Comparison of ENCODE assay signal across 16 cellular contexts in the genomic region with DNA sequence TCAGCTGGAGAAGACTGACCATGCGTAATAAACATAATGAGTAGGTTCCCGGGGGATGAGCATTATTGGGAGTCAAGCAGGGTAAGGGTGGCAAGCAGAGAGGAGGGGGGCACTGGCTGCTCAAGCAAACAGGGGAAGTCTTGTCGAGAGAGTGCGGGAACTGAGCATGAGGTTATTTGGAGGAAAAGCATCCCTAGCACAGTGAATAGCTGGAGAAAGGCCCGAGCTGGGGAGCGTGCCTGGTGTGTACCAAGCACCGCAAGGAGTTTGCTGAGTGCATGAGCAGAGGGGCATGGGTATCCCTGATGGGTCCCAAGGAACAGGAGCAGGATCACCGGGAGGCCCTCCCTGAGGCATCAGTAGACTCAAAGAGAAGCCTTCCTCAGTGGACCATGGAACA. TPM values are rescaled to one million over a fixed set of nuclear protein-coding genes. Genes with fewer than 3 reads are reported as not detected.
A peak's percentile ranks its signal among the peaks of the same experiment; 100 is the strongest.
DNase-seq lines count a peak whose midpoint lies in the region; ATAC-seq lines count a peak whose summit lies in the region.
"Had no signal": no experiment of that assay in that cellular context is flagged by ENCODE, and none has a peak within 500 bp of the region (broad histone marks: within the 10 kb centered on the region; RNA-seq: fewer than 3 reads in every experiment).

No MANE protein-coding gene starts in this region.

- H2AFZ ChIP-seq in trophoblast cell (ENCODE audit: insufficient read depth, low read length, poor library complexity), result no peak overlapping the region

- no peak overlapping the region for H4K91ac ChIP-seq in trophoblast cell (ENCODE audit: low read depth, low read length)

- no peak overlapping the region for H3K9ac ChIP-seq in trophoblast cell (ENCODE audit: low read length)

- no peaks in the 10 kb centered on the region for H3K27me3 ChIP-seq in effector memory CD4-positive, alpha-beta T cell (replicated peaks; ENCODE audit: control insufficient read depth, insufficient read depth, low read length, poor library complexity, severe bottlenecking)
- no peaks in the 10 kb centered on the region for H3K27me3 ChIP-seq in trophoblast cell (ENCODE audit: insufficient read depth, low read length)

- no peak overlapping the region for H4K12ac ChIP-seq in trophoblast cell (ENCODE audit: low read depth, low read length)

- H3K4ac ChIP-seq in trophoblast cell (ENCODE audit: low read depth, low read length), result peak overlapping the region; percentile 2

- no peak overlapping the region for H3K18ac ChIP-seq in trophoblast cell (ENCODE audit: low read length)

- no peaks in the 10 kb centered on the region for H3K9me3 Mint-ChIP-seq in T-helper 1 cell treated with Interleukin-12 subunit alpha and Interleukin-12 subunit beta and Interleukin-4 antibody, amounts not matched to agents 30 μg/mL and 1 μg/mL, for 36 hours
- H3K9me3 Mint-ChIP-seq: H9 had no signal

- peaks cover 4% of the 10 kb centered on the region for H3K36me3 ChIP-seq in effector memory CD4-positive, alpha-beta T cell (ENCODE audit: control insufficient read depth, insufficient read depth, low read length)
- no peaks in the 10 kb centered on the region for H3K36me3 ChIP-seq in trophoblast cell (ENCODE audit: control insufficient read depth in 1 of 2, insufficient read depth in 2 of 2, low read length in 2 of 2)

- peak overlapping the region; percentile 26 for H3K27ac Mint-ChIP-seq in T-helper 1 cell treated with Interleukin-12 subunit alpha and Interleukin-12 subunit beta and Interleukin-4 antibody, amounts not matched to agents 30 μg/mL and 1 μg/mL, for 36 hours
- H3K27ac Mint-ChIP-seq: H9 had no signal

- H3K9me3 ChIP-seq in effector memory CD4-positive, alpha-beta T cell (ENCODE audit: control insufficient read depth, low read length), result no peaks in the 10 kb centered on the region
- no peaks in the 10 kb centered on the region for H3K9me3 ChIP-seq in trophoblast cell (ENCODE audit: insufficient read depth, low read depth, low read length)

- H2BK5ac ChIP-seq in trophoblast cell (ENCODE audit: low read depth, low read length, poor library complexity), result no peak overlapping the region

- no CpG with 5 or more reads among the region's 8 CpGs for WGBS in trophoblast cell (ENCODE audit: extremely low coverage, insufficient coverage, insufficient read length)

- ATAC-seq in HG02588 (IDR thresholded peaks at IDR 0.05; ENCODE audit: unreplicated experiment), result no peak

- peaks cover 2% of the 10 kb centered on the region for H3K79me1 ChIP-seq in trophoblast cell (ENCODE audit: low read length)

- H3K14ac ChIP-seq in trophoblast cell (ENCODE audit: low read length), result no peak overlapping the region

- H3K4me2 ChIP-seq in trophoblast cell (ENCODE audit: low read length), result no peak overlapping the region

- no peak overlapping the region for H3K4me3 Mint-ChIP-seq in T-helper 1 cell treated with Interleukin-12 subunit alpha and Interleukin-12 subunit beta and Interleukin-4 antibody, amounts not matched to agents 30 μg/mL and 1 μg/mL, for 36 hours
- H3K4me3 Mint-ChIP-seq: H9 had no signal

- H3K4me1 ChIP-seq in effector memory CD4-positive, alpha-beta T cell (ENCODE audit: control insufficient read depth, insufficient read depth, low read length, poor library complexity, severe bottlenecking), result peaks cover 88% of the 10 kb centered on the region
- H3K4me1 ChIP-seq in trophoblast cell (ENCODE audit: control insufficient read depth in 1 of 2, insufficient read depth in 2 of 2, low read length in 2 of 2), result peaks cover 10 to 13% of the 10 kb centered on the region in 2 experiments

- H3K27ac ChIP-seq in effector memory CD4-positive, alpha-beta T cell (ENCODE audit: insufficient read depth, low read length, poor library complexity, severe bottlenecking), result peak overlapping the region; percentile 33
- H3K27ac ChIP-seq in trophoblast cell (ENCODE audit: low read depth, low read length), result no peak overlapping the region

- H2BK120ac ChIP-seq in trophoblast cell (ENCODE audit: insufficient read depth, low read length, poor library complexity), result peak overlapping the region; percentile 41

- peaks cover 8% of the 10 kb centered on the region for H3K36me3 Mint-ChIP-seq in T-helper 1 cell treated with Interleukin-12 subunit alpha and Interleukin-12 subunit beta and Interleukin-4 antibody, amounts not matched to agents 30 μg/mL and 1 μg/mL, for 36 hours (ENCODE audit: low read depth)

- H3K27me3 Mint-ChIP-seq in T-helper 1 cell treated with Interleukin-12 subunit alpha and Interleukin-12 subunit beta and Interleukin-4 antibody, amounts not matched to agents 30 μg/mL and 1 μg/mL, for 36 hours (ENCODE audit: low read depth), result no peaks in the 10 kb centered on the region

- H3K4me3 ChIP-seq in effector memory CD4-positive, alpha-beta T cell (ENCODE audit: insufficient read depth, low read depth, low read length, poor library complexity, severe bottlenecking), result no peak overlapping the region
- H3K4me3 ChIP-seq in trophoblast cell (ENCODE audit: low read depth, low read length), result no peak overlapping the region

- DNase-seq in T-helper 1 cell, result no peak
- DNase-seq in NCI-H2227 treated with DMSO at 0.1 percent for 48 hours (lab: John Stamatoyannopoulos, UW), result peak; percentile 45
- DNase-seq in effector memory CD4-positive, alpha-beta T cell, result no peak
- no peak for DNase-seq in trophoblast cell
- no peak for DNase-seq in NCI-H146 treated with DMSO at 0.1 percent for 48 hours (lab: John Stamatoyannopoulos, UW; ENCODE audit: unreplicated experiment)
- no peak for DNase-seq in NCI-H1436 treated with DMSO at 0.1 percent for 48 hours (lab: John Stamatoyannopoulos, UW)
- DNase-seq: 8988T; Calu3; H9; KBM-7; kidney; NCI-H1436; NCI-H524 treated with DMSO at 0.1 percent for 48 hours; stimulated activated CD4-positive, alpha-beta T cell treated with anti-CD3 and anti-CD28 coated beads, Interleukin-1b, Interleukin-23, amount 100 ng/mL, for 48 hours had no signal

- no peak overlapping the region for H4K8ac ChIP-seq in trophoblast cell (ENCODE audit: low read depth, low read length)

- H3K4me1 Mint-ChIP-seq in T-helper 1 cell treated with Interleukin-12 subunit alpha and Interleukin-12 subunit beta and Interleukin-4 antibody, amounts not matched to agents 30 μg/mL and 1 μg/mL, for 36 hours (ENCODE audit: low read depth), result peaks cover 33% of the 10 kb centered on the region

- H2BK12ac ChIP-seq in trophoblast cell (ENCODE audit: low read length), result no peak overlapping the region

- no peak overlapping the region for H2AK5ac ChIP-seq in trophoblast cell (ENCODE audit: low read length)

- H3K23ac ChIP-seq in trophoblast cell (ENCODE audit: low read length), result no peak overlapping the region

- no peaks in the 10 kb centered on the region for H3K79me2 ChIP-seq in trophoblast cell (ENCODE audit: control insufficient read depth, insufficient read depth, low read length, poor library complexity)

RNA-seq across cellular contexts. Expression of gene CYTH1, which starts 17.2 kb away (rescaled TPM):
- polyA plus RNA-seq in trophoblast cell (2013), result 16.7 and 17.1 TPM in 2 replicates
